Comparison of ENCODE assay signal across 8 cellular contexts in the genomic region with DNA sequence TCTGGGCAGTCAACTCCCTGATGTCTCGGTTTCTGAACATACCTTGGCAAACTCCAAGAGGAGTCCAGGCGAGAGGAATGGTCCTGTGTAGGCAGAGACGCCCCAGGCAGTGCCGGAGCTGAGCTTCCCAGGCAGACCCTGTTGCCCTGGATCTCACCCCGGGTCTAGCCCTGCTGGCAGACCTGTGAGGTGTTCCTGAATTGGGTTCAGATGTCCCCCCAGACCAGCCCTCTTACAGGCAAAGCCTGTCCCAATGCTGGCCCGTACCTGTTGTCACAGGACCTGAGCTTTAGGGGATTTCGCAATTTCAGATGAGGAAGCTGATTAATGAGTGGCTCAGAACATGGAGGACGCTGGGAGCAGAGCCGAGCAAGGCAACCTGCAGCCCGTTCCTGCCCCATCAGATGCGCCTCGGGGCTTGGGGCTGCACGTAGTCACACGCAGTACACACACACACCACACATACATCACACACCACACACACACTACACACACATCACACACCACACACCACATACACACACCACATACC. TPM values are rescaled to one million over a fixed set of nuclear protein-coding genes. Genes with fewer than 3 reads are reported as not detected.
DNase-seq lines count a peak whose midpoint lies in the region; ATAC-seq lines count a peak whose summit lies in the region.

No MANE protein-coding gene starts in this region.

- H3K4me3 Mint-ChIP-seq in activated CD4-positive, alpha-beta T cell treated with anti-CD3 and anti-CD28 coated beads, Interleukin-2, amount 10 ng/mL, durations not matched to agents 24 days and 14 days = no peak overlapping the region

- no peak overlapping the region for H3K27ac Mint-ChIP-seq in activated CD4-positive, alpha-beta T cell treated with anti-CD3 and anti-CD28 coated beads, Interleukin-2, amount 10 ng/mL, durations not matched to agents 24 days and 14 days

- H3K36me3 ChIP-seq in BLaER1 = no peaks in the 10 kb centered on the region

- H3K27ac ChIP-seq in BLaER1 = no peak overlapping the region

- peaks cover 8% of the 10 kb centered on the region for H3K4me1 Mint-ChIP-seq in activated CD4-positive, alpha-beta T cell treated with anti-CD3 and anti-CD28 coated beads, Interleukin-2, amount 10 ng/mL, durations not matched to agents 24 days and 14 days

- intact Hi-C loops in activated CD4-positive, alpha-beta T cell treated with anti-CD3 and anti-CD28 coated beads, Interleukin-2, amount 10 ng/mL, durations not matched to agents 24 days and 14 days (cut with micrococcal nuclease) = loop anchor here (2.0 to 10.0 kb wide), 3 partner anchors 70 to 198 kb away; no protein-coding TSS in a partner anchor

- no peaks in the 10 kb centered on the region for H3K36me3 Mint-ChIP-seq in activated CD4-positive, alpha-beta T cell treated with anti-CD3 and anti-CD28 coated beads, Interleukin-2, amount 10 ng/mL, durations not matched to agents 24 days and 14 days (ENCODE audit: low read depth)

- peaks cover 14% of the 10 kb centered on the region for H3K27me3 Mint-ChIP-seq in activated CD4-positive, alpha-beta T cell treated with anti-CD3 and anti-CD28 coated beads, Interleukin-2, amount 10 ng/mL, durations not matched to agents 24 days and 14 days

- peaks cover 22% of the 10 kb centered on the region for H3K4me1 ChIP-seq in BLaER1

- ATAC-seq in esophagus mucosa (peak; percentile 90), HG02610 (IDR thresholded peaks at IDR 0.05; ENCODE audit: unreplicated experiment) (no peak), GM19328 (IDR thresholded peaks at IDR 0.05; ENCODE audit: unreplicated experiment) (no peak), HG02678 (IDR thresholded peaks at IDR 0.05; ENCODE audit: unreplicated experiment) (no peak)

- no peak overlapping the region for H3K9ac ChIP-seq in BLaER1

- no peaks in the 10 kb centered on the region for H3K9me3 Mint-ChIP-seq in activated CD4-positive, alpha-beta T cell treated with anti-CD3 and anti-CD28 coated beads, Interleukin-2, amount 10 ng/mL, durations not matched to agents 24 days and 14 days

- H4K20me1 ChIP-seq in BLaER1 = peaks cover 10% of the 10 kb centered on the region; the same call in 1 of the 2 replicates

- DNase-seq in Jurkat, Clone E6-1 (ENCODE audit: low read depth, low spot score) = peak; percentile 67
- DNase-seq in activated CD4-positive, alpha-beta T cell treated with anti-CD3 and anti-CD28 coated beads, Interleukin-2, amount 10 ng/mL, durations not matched to agents 24 days and 14 days = peak; percentile 87
- DNase-seq in stimulated activated CD4-positive, alpha-beta T cell treated with anti-CD3 and anti-CD28 coated beads, Interleukin-4, amount 100 ng/mL, for 24 hours = peak; percentile 52

- H3K27me3 ChIP-seq in BLaER1 = peaks cover 72% of the 10 kb centered on the region

- H3K9me3 ChIP-seq in BLaER1 = peaks cover 29% of the 10 kb centered on the region

- H3K4me2 ChIP-seq in BLaER1 = peak overlapping the region; percentile 79

- no peak overlapping the region for H3K4me3 ChIP-seq in BLaER1
- H3K4me3 ChIP-seq in Jurkat, Clone E6-1 (ENCODE audit: low read length) = peak overlapping the region; percentile 26

RNA-seq across cellular contexts. Expression of a gene that starts 38.5 kb away (rescaled TPM):
- polyA plus RNA-seq in Jurkat, Clone E6-1 (2012; ENCODE audit: insufficient read depth, insufficient read length) = 10.5 TPM
- total RNA-seq in activated CD4-positive, alpha-beta T cell treated with anti-CD3 and anti-CD28 coated beads, Interleukin-2, amount 10 ng/mL, durations not matched to agents 24 days and 14 days = 10.7 and 13.1 TPM in 2 replicates
- 1.8 TPM for total RNA-seq in esophagus mucosa
